ENCODE assay signal across 27 cellular contexts in the genomic region with DNA sequence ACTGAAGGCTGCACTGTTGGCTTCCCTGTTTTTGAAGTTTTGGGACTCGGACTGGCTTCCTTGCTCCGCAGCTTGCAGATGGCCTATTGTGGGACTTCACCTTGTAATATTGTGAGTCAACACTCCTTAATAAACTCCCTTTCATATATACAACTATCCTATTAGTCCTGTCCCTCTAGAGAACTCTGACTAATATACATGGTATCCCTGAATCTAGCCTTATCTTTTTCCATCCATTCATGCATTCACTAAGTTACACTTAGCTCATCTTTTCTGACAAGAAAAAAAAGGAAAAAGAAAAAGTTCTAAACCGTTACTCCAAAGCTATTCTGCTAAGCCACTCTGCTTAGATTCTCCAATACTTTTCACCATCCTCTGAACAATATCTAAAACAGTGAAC.
"Had no signal": no experiment of that assay in that cellular context is flagged by ENCODE, and none has a peak within 500 bp of the region (broad histone marks: within the 10 kb centered on the region; RNA-seq: fewer than 3 reads in every experiment).

No MANE protein-coding gene starts in this region.

- H3K9me3 ChIP-seq: SJSA1 had no signal

- H3K4me1 ChIP-seq: SJSA1 had no signal

- H3K4me3 ChIP-seq: cardiac muscle cell, SJSA1 had no signal

- H3K36me3 ChIP-seq: brain microvascular endothelial cell, cardiac muscle cell, SJSA1 had no signal

- H3K27me3 ChIP-seq: brain microvascular endothelial cell, cardiac muscle cell, SJSA1 had no signal

- H3K27ac ChIP-seq: brain microvascular endothelial cell, cardiac muscle cell, SJSA1 had no signal

- ATAC-seq: activated CD8-positive, alpha-beta memory T cell treated with anti-CD3 and anti-CD28 coated beads, Interleukin-2, amount 10 ng/mL, durations not matched to agents 7 days and 5 days; activated naive CD4-positive, alpha-beta T cell treated with anti-CD3 and anti-CD28 coated beads, Interleukin-2, amount 50 U/mL, for 72 hours; activated naive CD8-positive, alpha-beta T cell treated with anti-CD3 and anti-CD28 coated beads, Interleukin-2, amount 50 U/mL, for 24 hours; PC-3; SK-N-SH treated with all-trans-retinoic acid at 6 μM for 48 hours; WTC11 had no signal

- DNase-seq: activated CD4-positive, alpha-beta T cell treated with anti-CD3 and anti-CD28 coated beads for 48 hours; activated CD4-positive, alpha-beta T cell treated with anti-CD3 and anti-CD28 coated beads, Interleukin-2, amount 50 U/mL, for 4 hours; activated CD4-positive, CD25-positive, alpha-beta regulatory T cell treated with anti-CD3 and anti-CD28 coated beads, Interleukin-2, amount 50 U/mL, for 72 hours; activated CD8-positive, alpha-beta memory T cell treated with anti-CD3 and anti-CD28 coated beads, Interleukin-2, amount 10 ng/mL, durations not matched to agents 7 days and 5 days; activated effector memory CD4-positive, alpha-beta T cell treated with Interleukin-2 at 50 U/mL for 16 hours; activated naive CD4-positive, alpha-beta T cell treated with Interleukin-2 at 50 U/mL for 16 hours; activated naive CD8-positive, alpha-beta T cell treated with anti-CD3 and anti-CD28 coated beads, Interleukin-2, amount 50 U/mL, for 24 hours; activated T-cell treated with anti-CD3 and anti-CD28 coated beads, Interleukin-2, amount 50 U/mL, for 24 hours; amygdala; brain microvascular endothelial cell; Kasumi-1; NCI-H1092 treated with DMSO at 0.1 percent for 48 hours; NCI-H1417 treated with DMSO at 0.1 percent for 48 hours; NCI-H1694; NCI-H2029; NCI-H2107; NCI-H2171 treated with DMSO at 0.1 percent for 48 hours; NCI-H345; NCI-H510A; NCI-H526 treated with DMSO at 0.1 percent for 48 hours; PC-3; SHP77 had no signal
